In the genomic region with DNA sequence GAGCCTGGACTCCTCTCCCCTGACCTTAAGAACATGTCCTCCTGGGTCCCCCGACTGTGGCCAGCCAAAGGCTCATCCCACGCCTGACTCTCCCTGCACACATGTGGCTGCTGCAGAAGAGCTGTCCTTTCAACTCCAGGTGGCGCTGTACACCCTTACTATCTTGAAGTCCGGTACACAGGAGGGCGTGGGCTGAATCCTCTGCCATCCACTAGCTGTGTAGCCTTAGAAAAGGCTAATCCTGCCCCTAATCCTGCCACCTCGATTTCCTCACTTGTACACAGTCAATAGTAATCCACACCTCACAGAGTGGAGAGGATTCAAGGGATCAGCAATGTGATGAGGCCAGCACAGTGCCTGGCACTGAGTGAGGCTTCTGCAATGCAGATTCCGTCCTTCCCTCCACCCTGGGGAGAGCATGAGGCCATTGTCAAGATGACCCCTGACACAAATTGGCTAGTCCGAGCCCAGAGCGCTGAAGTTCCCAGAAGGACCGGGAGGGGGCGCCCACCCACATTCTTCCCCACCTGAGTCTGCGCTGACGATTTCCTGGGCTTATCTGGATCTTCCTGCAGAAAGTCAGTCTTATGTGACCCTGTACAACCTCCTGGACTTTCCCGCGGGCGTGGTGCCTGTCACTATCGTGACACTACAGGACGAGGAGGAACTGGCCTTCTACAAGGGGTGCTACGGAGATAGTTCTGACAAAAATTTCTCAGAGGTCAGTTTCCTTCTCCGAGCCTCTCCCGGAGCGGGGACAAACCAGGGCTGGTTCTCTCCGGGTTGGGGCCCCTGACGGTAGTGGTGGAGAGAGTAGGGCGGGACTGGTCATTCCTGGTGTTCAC, we compare ENCODE assay signal across 1 cellular context.
TF ChIP-seq lines count a peak whose summit lies in the region.

No MANE protein-coding gene starts in this region.

TF ChIP-seq in HepG2, 621 proteins besides CTCF, POLR2A, EP300 and RAD21 (continues in another document):
- TF ChIP-seq ZNF652 (CRISPR knock-in tag; IDR thresholded peaks at IDR 0.05; ENCODE audit: borderline replicate concordance, low read depth) (no peak), ZSCAN31 (CRISPR knock-in tag; IDR thresholded peaks at IDR 0.05; ENCODE audit: low read depth) (no peak), FOXK2 (IDR thresholded peaks at IDR 0.05) (no peak), FOSL2 (CRISPR knock-in tag; IDR thresholded peaks at IDR 0.05) (peak; percentile 29; the same call in 1 of the 2 replicates), GLI4 (CRISPR knock-in tag; IDR thresholded peaks at IDR 0.05; ENCODE audit: borderline replicate concordance) (no peak), ZBTB7B (CRISPR knock-in tag; IDR thresholded peaks at IDR 0.05) (no peak), POLR2G (IDR thresholded peaks at IDR 0.05; ENCODE audit: low read depth, low read length) (no peak), CREB1 (IDR thresholded peaks at IDR 0.05) (no peak), CREB1 (CRISPR knock-in tag; IDR thresholded peaks at IDR 0.05) (no peak), TBX2 (CRISPR knock-in tag; IDR thresholded peaks at IDR 0.05; ENCODE audit: borderline replicate concordance) (peak; percentile 30; the same call in 1 of the 2 replicates), ZNF230 (CRISPR knock-in tag; IDR thresholded peaks at IDR 0.05) (no peak), FOXK1 (CRISPR knock-in tag; IDR thresholded peaks at IDR 0.05; ENCODE audit: borderline replicate concordance, low read depth) (peak; percentile 37; the same call in 1 of the 2 replicates), DPF2 (CRISPR knock-in tag; IDR thresholded peaks at IDR 0.05; ENCODE audit: borderline replicate concordance, low read depth) (no peak), FOXP1 (IDR thresholded peaks at IDR 0.05) (no peak), FOXP1 (CRISPR knock-in tag; IDR thresholded peaks at IDR 0.05) (0 out of 2 replicates have a peak, but pooled peaks have one; percentile 9), FOXC1 (CRISPR knock-in tag; IDR thresholded peaks at IDR 0.05; ENCODE audit: borderline replicate concordance) (no peak), NR2F6 (IDR thresholded peaks at IDR 0.05) (peak; percentile 60), NR2F6 (CRISPR knock-in tag; IDR thresholded peaks at IDR 0.05) (peak; percentile 75), ATF7-NPFF (CRISPR knock-in tag; IDR thresholded peaks at IDR 0.05; ENCODE audit: low read depth) (no peak), KDM1A (CRISPR knock-in tag; IDR thresholded peaks at IDR 0.05) (0 out of 2 replicates have a peak, but pooled peaks have one; percentile 62), JARID2 (CRISPR knock-in tag; IDR thresholded peaks at IDR 0.05; ENCODE audit: insufficient replicate concordance) (no peak), SSRP1 (CRISPR knock-in tag; IDR thresholded peaks at IDR 0.05) (no peak), ZNF282 (IDR thresholded peaks at IDR 0.05; ENCODE audit: partially characterized antibody) (no peak), AGO1 (IDR thresholded peaks at IDR 0.05; ENCODE audit: low read depth, low read length, poor library complexity, severe bottlenecking) (no peak), NAIF1 (CRISPR knock-in tag; IDR thresholded peaks at IDR 0.05; ENCODE audit: borderline replicate concordance) (no peak), FOXA3 (CRISPR knock-in tag; IDR thresholded peaks at IDR 0.05) (0 out of 2 replicates have a peak, but pooled peaks have one; percentile 9), ZKSCAN5 (CRISPR knock-in tag; IDR thresholded peaks at IDR 0.05) (no peak), ZSCAN12 (CRISPR knock-in tag; IDR thresholded peaks at IDR 0.05) (no peak), ZFP36 (IDR thresholded peaks at IDR 0.05; ENCODE audit: borderline replicate concordance, low read depth, low read length, partially characterized antibody) (no peak), SP1 (IDR thresholded peaks at IDR 0.05) (no peak), SP1 (CRISPR knock-in tag; IDR thresholded peaks at IDR 0.05) (peak; percentile 14; the same call in 1 of the 2 replicates), ZSCAN9 (CRISPR knock-in tag; IDR thresholded peaks at IDR 0.05; ENCODE audit: borderline replicate concordance) (no peak), SIX4 (CRISPR knock-in tag; IDR thresholded peaks at IDR 0.05) (no peak), ZNF17 (CRISPR knock-in tag; IDR thresholded peaks at IDR 0.05) (no peak), ZFP36L2 (CRISPR knock-in tag; IDR thresholded peaks at IDR 0.05) (no peak), SMAD1 (CRISPR knock-in tag; IDR thresholded peaks at IDR 0.05; ENCODE audit: borderline replicate concordance, low read depth) (no peak), ATF7 (IDR thresholded peaks at IDR 0.05) (no peak), ATF7 (CRISPR knock-in tag; IDR thresholded peaks at IDR 0.05) (no peak), ZFX (CRISPR knock-in tag; IDR thresholded peaks at IDR 0.05; ENCODE audit: low read depth) (no peak), ZNF577 (CRISPR knock-in tag; IDR thresholded peaks at IDR 0.05; ENCODE audit: borderline replicate concordance, low read depth) (no peak), ZNF264 (CRISPR knock-in tag; IDR thresholded peaks at IDR 0.05) (no peak), BCL6 (CRISPR knock-in tag; IDR thresholded peaks at IDR 0.05) (0 out of 2 replicates have a peak, but pooled peaks have one; percentile 13), TP53 (CRISPR knock-in tag; conservative IDR thresholded peaks at IDR 0.05) (no peak), ZNF891 (CRISPR knock-in tag; IDR thresholded peaks at IDR 0.05) (no peak), HNF4G (IDR thresholded peaks at IDR 0.05; ENCODE audit: borderline replicate concordance, low read depth, low read length) (no peak), HNF4G (CRISPR knock-in tag; IDR thresholded peaks at IDR 0.05; ENCODE audit: borderline replicate concordance, low read depth) (no peak), RXRB (CRISPR knock-in tag; IDR thresholded peaks at IDR 0.05; ENCODE audit: borderline replicate concordance) (peak; percentile 74; the same call in 1 of the 2 replicates), ELF3 (CRISPR knock-in tag; IDR thresholded peaks at IDR 0.05) (0 out of 2 replicates have a peak, but pooled peaks have one; percentile 20), AGO2 (optimal IDR thresholded peaks at IDR 0.05; ENCODE audit: low read depth, low read length) (no peak), YEATS2 (CRISPR knock-in tag; IDR thresholded peaks at IDR 0.05; ENCODE audit: borderline replicate concordance) (peak; percentile 56; the same call in 1 of the 2 replicates), RNF2 (conservative IDR thresholded peaks at IDR 0.05; ENCODE audit: low read depth) (no peak), ZNF644 (CRISPR knock-in tag; IDR thresholded peaks at IDR 0.05; ENCODE audit: low read depth) (no peak), ZNF724P (CRISPR knock-in tag; IDR thresholded peaks at IDR 0.05; ENCODE audit: borderline replicate concordance) (0 out of 2 replicates have a peak, but pooled peaks have one; percentile 31), SAP130 (CRISPR knock-in tag; IDR thresholded peaks at IDR 0.05; ENCODE audit: low read depth) (no peak)
- TF ChIP-seq, protein P1, sequence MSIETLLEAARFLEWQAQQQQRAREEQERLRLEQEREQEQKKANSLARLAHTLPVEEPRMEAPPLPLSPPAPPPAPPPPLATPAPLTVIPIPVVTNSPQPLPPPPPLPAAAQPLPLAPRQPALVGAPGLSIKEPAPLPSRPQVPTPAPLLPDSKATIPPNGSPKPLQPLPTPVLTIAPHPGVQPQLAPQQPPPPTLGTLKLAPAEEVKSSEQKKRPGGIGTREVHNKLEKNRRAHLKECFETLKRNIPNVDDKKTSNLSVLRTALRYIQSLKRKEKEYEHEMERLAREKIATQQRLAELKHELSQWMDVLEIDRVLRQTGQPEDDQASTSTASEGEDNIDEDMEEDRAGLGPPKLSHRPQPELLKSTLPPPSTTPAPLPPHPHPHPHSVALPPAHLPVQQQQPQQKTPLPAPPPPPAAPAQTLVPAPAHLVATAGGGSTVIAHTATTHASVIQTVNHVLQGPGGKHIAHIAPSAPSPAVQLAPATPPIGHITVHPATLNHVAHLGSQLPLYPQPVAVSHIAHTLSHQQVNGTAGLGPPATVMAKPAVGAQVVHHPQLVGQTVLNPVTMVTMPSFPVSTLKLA (IDR thresholded peaks at IDR 0.05): no peak
- TF ChIP-seq, protein P2, sequence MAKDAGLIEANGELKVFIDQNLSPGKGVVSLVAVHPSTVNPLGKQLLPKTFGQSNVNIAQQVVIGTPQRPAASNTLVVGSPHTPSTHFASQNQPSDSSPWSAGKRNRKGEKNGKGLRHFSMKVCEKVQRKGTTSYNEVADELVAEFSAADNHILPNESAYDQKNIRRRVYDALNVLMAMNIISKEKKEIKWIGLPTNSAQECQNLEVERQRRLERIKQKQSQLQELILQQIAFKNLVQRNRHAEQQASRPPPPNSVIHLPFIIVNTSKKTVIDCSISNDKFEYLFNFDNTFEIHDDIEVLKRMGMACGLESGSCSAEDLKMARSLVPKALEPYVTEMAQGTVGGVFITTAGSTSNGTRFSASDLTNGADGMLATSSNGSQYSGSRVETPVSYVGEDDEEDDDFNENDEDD (CRISPR knock-in tag; IDR thresholded peaks at IDR 0.05; ENCODE audit: borderline replicate concordance): peak; percentile 24; the same call in 1 of the 2 replicates
- TF ChIP-seq, protein P3, sequence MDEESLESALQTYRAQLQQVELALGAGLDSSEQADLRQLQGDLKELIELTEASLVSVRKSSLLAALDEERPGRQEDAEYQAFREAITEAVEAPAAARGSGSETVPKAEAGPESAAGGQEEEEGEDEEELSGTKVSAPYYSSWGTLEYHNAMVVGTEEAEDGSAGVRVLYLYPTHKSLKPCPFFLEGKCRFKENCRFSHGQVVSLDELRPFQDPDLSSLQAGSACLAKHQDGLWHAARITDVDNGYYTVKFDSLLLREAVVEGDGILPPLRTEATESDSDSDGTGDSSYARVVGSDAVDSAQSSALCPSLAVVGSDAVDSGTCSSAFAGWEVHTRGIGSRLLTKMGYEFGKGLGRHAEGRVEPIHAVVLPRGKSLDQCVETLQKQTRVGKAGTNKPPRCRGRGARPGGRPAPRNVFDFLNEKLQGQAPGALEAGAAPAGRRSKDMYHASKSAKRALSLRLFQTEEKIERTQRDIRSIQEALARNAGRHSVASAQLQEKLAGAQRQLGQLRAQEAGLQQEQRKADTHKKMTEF (CRISPR knock-in tag; IDR thresholded peaks at IDR 0.05): no peak
- TF ChIP-seq, protein P4, sequence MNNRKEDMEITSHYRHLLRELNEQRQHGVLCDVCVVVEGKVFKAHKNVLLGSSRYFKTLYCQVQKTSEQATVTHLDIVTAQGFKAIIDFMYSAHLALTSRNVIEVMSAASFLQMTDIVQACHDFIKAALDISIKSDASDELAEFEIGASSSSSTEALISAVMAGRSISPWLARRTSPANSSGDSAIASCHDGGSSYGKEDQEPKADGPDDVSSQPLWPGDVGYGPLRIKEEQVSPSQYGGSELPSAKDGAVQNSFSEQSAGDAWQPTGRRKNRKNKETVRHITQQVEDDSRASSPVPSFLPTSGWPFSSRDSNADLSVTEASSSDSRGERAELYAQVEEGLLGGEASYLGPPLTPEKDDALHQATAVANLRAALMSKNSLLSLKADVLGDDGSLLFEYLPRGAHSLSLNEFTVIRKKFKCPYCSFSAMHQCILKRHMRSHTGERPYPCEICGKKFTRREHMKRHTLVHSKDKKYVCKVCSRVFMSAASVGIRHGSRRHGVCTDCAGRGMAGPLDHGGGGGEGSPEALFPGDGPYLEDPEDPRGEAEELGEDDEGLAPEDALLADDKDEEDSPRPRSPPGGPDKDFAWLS (CRISPR knock-in tag; IDR thresholded peaks at IDR 0.05; ENCODE audit: borderline replicate concordance): no peak
- TF ChIP-seq, protein P5, sequence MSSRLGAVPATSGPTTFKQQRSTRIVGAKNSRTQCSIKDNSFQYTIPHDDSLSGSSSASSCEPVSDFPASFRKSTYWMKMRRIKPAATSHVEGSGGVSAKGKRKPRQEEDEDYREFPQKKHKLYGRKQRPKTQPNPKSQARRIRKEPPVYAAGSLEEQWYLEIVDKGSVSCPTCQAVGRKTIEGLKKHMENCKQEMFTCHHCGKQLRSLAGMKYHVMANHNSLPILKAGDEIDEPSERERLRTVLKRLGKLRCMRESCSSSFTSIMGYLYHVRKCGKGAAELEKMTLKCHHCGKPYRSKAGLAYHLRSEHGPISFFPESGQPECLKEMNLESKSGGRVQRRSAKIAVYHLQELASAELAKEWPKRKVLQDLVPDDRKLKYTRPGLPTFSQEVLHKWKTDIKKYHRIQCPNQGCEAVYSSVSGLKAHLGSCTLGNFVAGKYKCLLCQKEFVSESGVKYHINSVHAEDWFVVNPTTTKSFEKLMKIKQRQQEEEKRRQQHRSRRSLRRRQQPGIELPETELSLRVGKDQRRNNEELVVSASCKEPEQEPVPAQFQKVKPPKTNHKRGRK (CRISPR knock-in tag; IDR thresholded peaks at IDR 0.05): 0 out of 2 replicates have a peak, but pooled peaks have one; percentile 15
- TF ChIP-seq, protein P6, sequence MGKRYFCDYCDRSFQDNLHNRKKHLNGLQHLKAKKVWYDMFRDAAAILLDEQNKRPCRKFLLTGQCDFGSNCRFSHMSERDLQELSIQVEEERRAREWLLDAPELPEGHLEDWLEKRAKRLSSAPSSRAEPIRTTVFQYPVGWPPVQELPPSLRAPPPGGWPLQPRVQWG (CRISPR knock-in tag; IDR thresholded peaks at IDR 0.05; ENCODE audit: borderline replicate concordance, low read depth): no peak
- TF ChIP-seq, protein P7, sequence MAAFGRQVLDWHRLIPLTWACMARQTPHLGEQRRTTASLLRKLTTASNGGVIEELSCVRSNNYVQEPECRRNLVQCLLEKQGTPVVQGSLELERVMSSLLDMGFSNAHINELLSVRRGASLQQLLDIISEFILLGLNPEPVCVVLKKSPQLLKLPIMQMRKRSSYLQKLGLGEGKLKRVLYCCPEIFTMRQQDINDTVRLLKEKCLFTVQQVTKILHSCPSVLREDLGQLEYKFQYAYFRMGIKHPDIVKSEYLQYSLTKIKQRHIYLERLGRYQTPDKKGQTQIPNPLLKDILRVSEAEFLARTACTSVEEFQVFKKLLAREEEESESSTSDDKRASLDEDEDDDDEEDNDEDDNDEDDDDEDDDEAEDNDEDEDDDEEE (CRISPR knock-in tag; IDR thresholded peaks at IDR 0.05): no peak
- TF ChIP-seq, protein P8, sequence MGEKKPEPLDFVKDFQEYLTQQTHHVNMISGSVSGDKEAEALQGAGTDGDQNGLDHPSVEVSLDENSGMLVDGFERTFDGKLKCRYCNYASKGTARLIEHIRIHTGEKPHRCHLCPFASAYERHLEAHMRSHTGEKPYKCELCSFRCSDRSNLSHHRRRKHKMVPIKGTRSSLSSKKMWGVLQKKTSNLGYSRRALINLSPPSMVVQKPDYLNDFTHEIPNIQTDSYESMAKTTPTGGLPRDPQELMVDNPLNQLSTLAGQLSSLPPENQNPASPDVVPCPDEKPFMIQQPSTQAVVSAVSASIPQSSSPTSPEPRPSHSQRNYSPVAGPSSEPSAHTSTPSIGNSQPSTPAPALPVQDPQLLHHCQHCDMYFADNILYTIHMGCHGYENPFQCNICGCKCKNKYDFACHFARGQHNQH (CRISPR knock-in tag; IDR thresholded peaks at IDR 0.05): no peak
